ENCODE assay signal across 20 cellular contexts in genomic region chr1:226604846-226605572, GRCh38. TPM values are rescaled to one million over a fixed set of nuclear protein-coding genes. Genes with fewer than 3 reads are reported as not detected.
DNase-seq lines count a peak whose midpoint lies in the region; ATAC-seq and TF ChIP-seq lines count a peak whose summit lies in the region.
"Had no signal": no experiment of that assay in that cellular context is flagged by ENCODE, and none has a peak within 500 bp of the region (broad histone marks: within the 10 kb centered on the region; RNA-seq: fewer than 3 reads in every experiment).

No MANE protein-coding gene starts in this region.

- peaks cover 36% of the 10 kb centered on the region for H3K4me1 Mint-ChIP-seq in mesothelial cell of epicardium
- H3K4me1 Mint-ChIP-seq in type B pancreatic cell (ENCODE audit: unreplicated experiment), result peaks cover 31% of the 10 kb centered on the region

- no peaks in the 10 kb centered on the region for H3K27me3 ChIP-seq in cardiac muscle cell
- H3K27me3 ChIP-seq: upper lobe of left lung had no signal

- H3K9me3 Mint-ChIP-seq in mesothelial cell of epicardium, result no peaks in the 10 kb centered on the region
- no peaks in the 10 kb centered on the region for H3K9me3 Mint-ChIP-seq in type B pancreatic cell

- H3K27ac Mint-ChIP-seq in mesothelial cell of epicardium (peak overlapping the region; percentile 8), type B pancreatic cell (no peak overlapping the region)

- intact Hi-C loops in Right ventricle myocardium inferior (cut with DNase I), result loop anchor here (10.0 kb wide), 1 partner anchor 180 kb away; no protein-coding TSS in a partner anchor

- no peaks in the 10 kb centered on the region for H3K36me3 Mint-ChIP-seq in mesothelial cell of epicardium
- no peaks in the 10 kb centered on the region for H3K36me3 Mint-ChIP-seq in type B pancreatic cell

- no peak for DNase-seq in cardiac muscle cell (ENCODE audit: low read depth in 1 of 2, low spot score in 1 of 2)
- DNase-seq in Right ventricle myocardium inferior (ENCODE audit: missing footprints), result no peak
- DNase-seq in mesothelial cell of epicardium (ENCODE audit: low spot score in 2 of 2, unreplicated experiment in 2 of 2), result no peak
- DNase-seq in type B pancreatic cell (ENCODE audit: extremely low spot score, unreplicated experiment), result no peak
- DNase-seq in RKO (ENCODE audit: low spot score), result no peak
- DNase-seq: amygdala; Calu3; HCEC 1CT; NCI-H1436; NCI-H2171; NCI-H526; stimulated activated CD4-positive, alpha-beta T cell treated with anti-CD3 and anti-CD28 coated beads, Interleukin-1b, Interleukin-23, amount 100 ng/mL, for 48 hours; stimulated activated naive CD8-positive, alpha-beta T cell treated with anti-CD3 and anti-CD28 coated beads, Interleukin-15, Interleukin-2, amounts not matched to agents 100 U/mL and 50 U/mL, for 24 hours had no signal

- H3K4me3 Mint-ChIP-seq in mesothelial cell of epicardium (no peak overlapping the region), type B pancreatic cell (peak overlapping the region; percentile 7)

- H3K36me3 ChIP-seq in cardiac muscle cell, result no peaks in the 10 kb centered on the region
- H3K36me3 ChIP-seq: upper lobe of left lung had no signal

- H3K4me3 ChIP-seq in cardiac muscle cell, result no peak overlapping the region
- H3K4me3 ChIP-seq: upper lobe of left lung had no signal

- no peak for ATAC-seq in Right ventricle myocardium inferior
- no peak for ATAC-seq in GM19328 (IDR thresholded peaks at IDR 0.05; ENCODE audit: unreplicated experiment)
- ATAC-seq in HG03342 (IDR thresholded peaks at IDR 0.05; ENCODE audit: unreplicated experiment), result no peak
- ATAC-seq: stimulated activated naive CD8-positive, alpha-beta T cell treated with anti-CD3 and anti-CD28 coated beads, Interleukin-15, Interleukin-2, amounts not matched to agents 100 U/mL and 50 U/mL, for 24 hours had no signal

- TF ChIP-seq CTCF in cardiac muscle cell (IDR thresholded peaks at IDR 0.05; ENCODE audit: low read depth, low read length) (no peak), mesothelial cell of epicardium (IDR thresholded peaks at IDR 0.05; ENCODE audit: unreplicated experiment) (no peak), type B pancreatic cell (conservative IDR thresholded peaks at IDR 0.05) (no peak)

- peaks cover 3% of the 10 kb centered on the region for H3K27me3 Mint-ChIP-seq in mesothelial cell of epicardium (ENCODE audit: low read depth)
- H3K27me3 Mint-ChIP-seq in type B pancreatic cell, result peaks cover 4% of the 10 kb centered on the region

- H3K27ac ChIP-seq in cardiac muscle cell, result peak overlapping the region; percentile 7
- H3K27ac ChIP-seq in cingulate gyrus (ENCODE audit: low read depth, low read length), result peak overlapping the region; percentile 21
- H3K27ac ChIP-seq: upper lobe of left lung had no signal

- no peaks in the 10 kb centered on the region for H3K9me3 ChIP-seq in cardiac muscle cell (ENCODE audit: low read depth)
- H3K9me3 ChIP-seq: upper lobe of left lung had no signal

- H3K4me1 ChIP-seq in cardiac muscle cell (ENCODE audit: low read depth), result peaks cover 47% of the 10 kb centered on the region

RNA-seq across cellular contexts. Expression of gene STUM, which starts 56.4 kb away (rescaled TPM):
- total RNA-seq in cardiac muscle cell (2.4 and 7.6 TPM in 2 replicates), Right ventricle myocardium inferior (1.4 TPM), mesothelial cell of epicardium (0.07 to 0.18 TPM (median 0.09 TPM) in 3 replicates), type B pancreatic cell (ENCODE audit: low replicate concordance) (2.2 and 2.8 TPM in 2 replicates)
- 0.71 and 4.8 TPM in 2 replicates for polyA plus RNA-seq in cardiac muscle cell
- total RNA-seq: A172, Calu3, mononuclear cell had no signal
- polyA plus RNA-seq: BJ had no signal
